7 cellular contexts compared by ENCODE assay signal in the genomic region with DNA sequence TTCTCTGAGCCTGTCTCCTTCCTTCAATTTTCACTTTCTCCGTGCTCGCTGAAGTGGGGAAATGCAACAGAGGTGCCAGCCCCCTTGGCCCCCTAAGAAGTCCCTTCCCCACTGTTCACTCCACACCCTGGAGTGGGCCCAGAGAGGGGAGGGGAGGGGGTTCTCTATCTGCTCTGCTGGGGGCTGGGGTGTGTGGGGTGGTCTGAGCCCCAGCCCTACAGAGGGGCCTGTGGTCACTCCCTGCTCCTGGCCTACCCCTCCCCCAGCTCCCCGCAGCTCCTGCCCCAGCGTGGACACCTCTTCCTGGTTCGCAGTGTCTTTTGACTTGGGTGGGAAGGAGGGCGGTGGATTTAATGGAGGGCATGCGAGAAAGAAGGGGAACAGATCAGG. TPM values are rescaled to one million over a fixed set of nuclear protein-coding genes. Genes with fewer than 3 reads are reported as not detected.
DNase-seq lines count a peak whose midpoint lies in the region; ATAC-seq and TF ChIP-seq lines count a peak whose summit lies in the region.
"Had no signal": no experiment of that assay in that cellular context is flagged by ENCODE, and none has a peak within 500 bp of the region (broad histone marks: within the 10 kb centered on the region; RNA-seq: fewer than 3 reads in every experiment).

No MANE protein-coding gene starts in this region.

- H3K36me3 ChIP-seq in left ventricle myocardium inferior (peaks cover 31% of the 10 kb centered on the region), uterus (no peaks in the 10 kb centered on the region)

- H3K27ac ChIP-seq in left ventricle myocardium inferior (replicated peaks) (peak overlapping the region; percentile 100), uterus (peak overlapping the region; percentile 100)

- peaks cover 0 to 9% (median 5%) of the 10 kb centered on the region in 3 donors for H3K27me3 Mint-ChIP-seq in immature natural killer cell (ENCODE audit: low read depth in 3 of 3)

- H3K9me3 ChIP-seq in left ventricle myocardium inferior (replicated peaks) (no peaks in the 10 kb centered on the region), uterus (no peaks in the 10 kb centered on the region)

- TF ChIP-seq POLR2A in uterus (IDR thresholded peaks at IDR 0.05): no peak

- H3K4me3 Mint-ChIP-seq in immature natural killer cell: peak overlapping the region; percentile 72 to 85 (median 80)

- intact Hi-C loops in left ventricle myocardium inferior (cut with micrococcal nuclease) (no loop called here), Right ventricle myocardium inferior (cut with DNase I) (no loop called here), uterus (cut with DNase I; ENCODE audit: low total_unique reads) (no loop called here)

- DNase-seq in left ventricle myocardium inferior (no peak), Right ventricle myocardium inferior (ENCODE audit: missing footprints) (no peak), immature natural killer cell (no peak), uterus (peak in 1 of 2 donors; percentile 34), NCI-H1417 treated with DMSO at 0.1 percent for 48 hours (lab: John Stamatoyannopoulos, UW) (no peak), pons (ENCODE audit: low spot score) (no peak)
- DNase-seq: NCI-H1436 treated with DMSO at 0.1 percent for 48 hours had no signal

- no peak for ATAC-seq in Right ventricle myocardium inferior

- peaks cover 25 to 29% of the 10 kb centered on the region in 2 donors for H3K4me1 Mint-ChIP-seq in immature natural killer cell

- H3K4me3 ChIP-seq in left ventricle myocardium inferior (peak overlapping the region; percentile 96), uterus (peak overlapping the region; percentile 88 to 93)

- no peaks in the 10 kb centered on the region for H3K27me3 ChIP-seq in left ventricle myocardium inferior (ENCODE audit: low read depth)
- H3K27me3 ChIP-seq in uterus: no peaks in the 10 kb centered on the region

- H3K36me3 Mint-ChIP-seq in immature natural killer cell: peaks cover 0 to 4% (median 0%) of the 10 kb centered on the region in 3 donors

- TF ChIP-seq CTCF in left ventricle myocardium inferior (IDR thresholded peaks at IDR 0.05; ENCODE audit: borderline replicate concordance): no peak
- no peak for TF ChIP-seq CTCF in uterus (IDR thresholded peaks at IDR 0.05)

- H3K4me1 ChIP-seq in left ventricle myocardium inferior: peaks cover 92% of the 10 kb centered on the region
- H3K4me1 ChIP-seq in uterus: peaks cover 0 to 11% of the 10 kb centered on the region in 2 donors

- no peaks in the 10 kb centered on the region for H3K9me3 Mint-ChIP-seq in immature natural killer cell

- peak overlapping the region in 3 of 6 donors; percentile 58 to 86 (median 78) for H3K27ac Mint-ChIP-seq in immature natural killer cell

RNA-seq across cellular contexts. Expression of gene LZTS2, which starts 1.0 kb away (rescaled TPM):
- total RNA-seq in left ventricle myocardium inferior: 35.6 TPM
- total RNA-seq in Right ventricle myocardium inferior: 43.4 TPM
- polyA plus RNA-seq in immature natural killer cell: 10 to 100 TPM in 1 of 3 donors, 1 to 10 TPM in 2; 5.8 to 13.1 (median 7.1) TPM
- 100 to 1,000 TPM in 2 of 4 donors, 10 to 100 TPM in 2; 51.5 to 123 (median 85.2) TPM for total RNA-seq in uterus

RNA-seq across cellular contexts. Expression of gene TWNK, which starts 13.3 kb away (rescaled TPM):
- total RNA-seq in left ventricle myocardium inferior (7.3 TPM), Right ventricle myocardium inferior (6.6 TPM), uterus (10 to 100 TPM in 1 of 4 donors, 1 to 10 TPM in 2, under 1 TPM in 1; 0.51 to 11.8 (median 6.2) TPM)
- polyA plus RNA-seq in immature natural killer cell: 1 to 10 TPM in 1 of 3 donors, under 1 TPM in 1, not detected in 1; 0.76 to 5.7 TPM

RNA-seq across cellular contexts. Expression of gene MRPL43, which starts 13.3 kb away (rescaled TPM):
- 49.7 TPM for total RNA-seq in left ventricle myocardium inferior
- total RNA-seq in Right ventricle myocardium inferior: 58.3 TPM
- 100 to 1,000 TPM; 117 to 163 (median 129) TPM for polyA plus RNA-seq in immature natural killer cell
- total RNA-seq in uterus: 100 to 1,000 TPM in 1 of 4 donors, 10 to 100 TPM in 3; 36.9 to 134 (median 51.8) TPM

RNA-seq across cellular contexts. Expression of gene PDZD7, which starts 30.3 kb away (rescaled TPM):
- 0.27 TPM for total RNA-seq in left ventricle myocardium inferior
- 0.22 TPM for total RNA-seq in Right ventricle myocardium inferior
- 1 to 10 TPM in 1 of 3 donors, under 1 TPM in 1, not detected in 1; 0.28 to 1.1 TPM for polyA plus RNA-seq in immature natural killer cell
- total RNA-seq in uterus: 1 to 10 TPM in 1 of 4 donors, under 1 TPM in 2, not detected in 1; under 0.01 to 1.3 (median 0.61) TPM

RNA-seq across cellular contexts. Expression of gene SFXN3, which starts 30.4 kb away (rescaled TPM):
- total RNA-seq in left ventricle myocardium inferior (13.4 TPM), Right ventricle myocardium inferior (14.1 TPM), uterus (100 to 1,000 TPM in 1 of 4 donors, 10 to 100 TPM in 3; 34.6 to 161 (median 58.1) TPM)
- polyA plus RNA-seq in immature natural killer cell: 10 to 100 TPM; 18.2 to 23.0 (median 22.0) TPM
